Comparison of ENCODE assay signal across 9 cellular contexts in genomic region chrX:74015379-74016019, GRCh38.
DNase-seq lines count a peak whose midpoint lies in the region; ATAC-seq and TF ChIP-seq lines count a peak whose summit lies in the region.
"Had no signal": no experiment of that assay in that cellular context is flagged by ENCODE, and none has a peak within 500 bp of the region (broad histone marks: within the 10 kb centered on the region; RNA-seq: fewer than 3 reads in every experiment).

No MANE protein-coding gene starts in this region.

- no peak overlapping the region for H3K27ac Mint-ChIP-seq in progenitor cell of endocrine pancreas

- H3K9me3 ChIP-seq in aorta (ENCODE audit: control insufficient read depth, low read length) = no peaks in the 10 kb centered on the region

- H3K9ac ChIP-seq in KMS-11 = no peak overlapping the region

- H3K4me1 ChIP-seq in KMS-11 (ENCODE audit: low read depth, poor library complexity, severe bottlenecking) = no peaks in the 10 kb centered on the region
- H3K4me1 ChIP-seq in aorta (ENCODE audit: control insufficient read depth in 1 of 2, insufficient read depth in 2 of 2, low read length in 2 of 2) = no peaks in the 10 kb centered on the region

- H3K36me3 ChIP-seq in KMS-11 (ENCODE audit: insufficient read depth) (no peaks in the 10 kb centered on the region), aorta (ENCODE audit: control insufficient read depth in 1 of 2, insufficient read depth in 2 of 2, low read length in 1 of 2) (no peaks in the 10 kb centered on the region)

- H3K4me3 Mint-ChIP-seq in progenitor cell of endocrine pancreas (ENCODE audit: low read depth) = no peak overlapping the region

- H3K27me3 ChIP-seq in KMS-11 (ENCODE audit: insufficient read depth, low read depth) (no peaks in the 10 kb centered on the region), aorta (ENCODE audit: control insufficient read depth in 1 of 2, insufficient read depth in 2 of 2, low read length in 1 of 2) (no peaks in the 10 kb centered on the region)

- ATAC-seq in GM21717 (IDR thresholded peaks at IDR 0.05; ENCODE audit: unreplicated experiment) (peak; percentile 94), aorta (ENCODE audit: low FRiP score) (peak; percentile 84)

- H3K4me3 ChIP-seq in KMS-11 (IDR thresholded peaks at IDR 0.05; ENCODE audit: insufficient read depth, low read depth, low read length) = no peak overlapping the region
- no peak overlapping the region for H3K4me3 ChIP-seq in aorta (ENCODE audit: low read length in 2 of 2)

- 21 to 24% methylated on average over 7 of the region's 7 CpGs for WGBS in aorta, 2 donors

- TF ChIP-seq CTCF in KMS-11 (conservative IDR thresholded peaks at IDR 0.05; ENCODE audit: low read depth, low read length) (peak; percentile 84), progenitor cell of endocrine pancreas (IDR thresholded peaks at IDR 0.05; ENCODE audit: unreplicated experiment) (peak; percentile 93)

- H2AFZ ChIP-seq in KMS-11 (ENCODE audit: low read depth) = no peak overlapping the region

- no peaks in the 10 kb centered on the region for H3K4me1 Mint-ChIP-seq in progenitor cell of endocrine pancreas (ENCODE audit: low read depth)

- no peaks in the 10 kb centered on the region for H3K27me3 Mint-ChIP-seq in progenitor cell of endocrine pancreas

- H3K27ac ChIP-seq in KMS-11 (no peak overlapping the region), aorta (ENCODE audit: low read depth in 1 of 2, low read length in 2 of 2) (no peak overlapping the region)
- H3K27ac ChIP-seq: epithelial cell of prostate had no signal

- peak; percentile 38 for DNase-seq in DMS53 treated with DMSO at 0.1 percent for 48 hours (lab: John Stamatoyannopoulos, UW; ENCODE audit: unreplicated experiment)
- peak; percentile 67 for DNase-seq in RPMI8226
- DNase-seq in activated effector memory CD4-positive, alpha-beta T cell treated with Interleukin-2 at 50 U/mL for 16 hours = peak; percentile 17
- peak; percentile 36 for DNase-seq in germinal center (ENCODE audit: low spot score)
- DNase-seq in progenitor cell of endocrine pancreas (ENCODE audit: low spot score, unreplicated experiment) = peak; percentile 34
- DNase-seq in aorta = peak in 1 of 2 donors; percentile 59

- intact Hi-C loops in aorta (cut with DNase I) = loop anchor here (1.0 to 10.0 kb wide), 3 partner anchors 71 to 161 kb away; no protein-coding TSS in a partner anchor

- no peaks in the 10 kb centered on the region for H4K20me1 ChIP-seq in KMS-11 (ENCODE audit: insufficient read depth)

- H3K4me2 ChIP-seq in KMS-11 = no peak overlapping the region

- H3K79me2 ChIP-seq in KMS-11 (ENCODE audit: insufficient read depth, low read depth) = no peaks in the 10 kb centered on the region

- H3K36me3 Mint-ChIP-seq in progenitor cell of endocrine pancreas (ENCODE audit: insufficient read depth) = peaks cover 2% of the 10 kb centered on the region

- peaks cover 7% of the 10 kb centered on the region for H3K9me3 Mint-ChIP-seq in progenitor cell of endocrine pancreas (ENCODE audit: low read depth)
